In genomic region chr5:176447982-176448608, GRCh38 we compare ENCODE assay signal across 8 cellular contexts. TPM values are rescaled to one million over a fixed set of nuclear protein-coding genes. Genes with fewer than 3 reads are reported as not detected.
A peak's percentile ranks its signal among the peaks of the same experiment; 100 is the strongest.
DNase-seq lines count a peak whose midpoint lies in the region; ATAC-seq, FAIRE-seq and TF ChIP-seq lines count a peak whose summit lies in the region.

A gene with protein sequence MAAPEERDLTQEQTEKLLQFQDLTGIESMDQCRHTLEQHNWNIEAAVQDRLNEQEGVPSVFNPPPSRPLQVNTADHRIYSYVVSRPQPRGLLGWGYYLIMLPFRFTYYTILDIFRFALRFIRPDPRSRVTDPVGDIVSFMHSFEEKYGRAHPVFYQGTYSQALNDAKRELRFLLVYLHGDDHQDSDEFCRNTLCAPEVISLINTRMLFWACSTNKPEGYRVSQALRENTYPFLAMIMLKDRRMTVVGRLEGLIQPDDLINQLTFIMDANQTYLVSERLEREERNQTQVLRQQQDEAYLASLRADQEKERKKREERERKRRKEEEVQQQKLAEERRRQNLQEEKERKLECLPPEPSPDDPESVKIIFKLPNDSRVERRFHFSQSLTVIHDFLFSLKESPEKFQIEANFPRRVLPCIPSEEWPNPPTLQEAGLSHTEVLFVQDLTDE (plus strand): TSS chr5:176448385. CDS start chr5:176448408, 23 bp downstream.

- DNase-seq in DMS 273 treated with DMSO at 0.1 percent for 48 hours (lab: John Stamatoyannopoulos, UW), result peak; percentile 93
- peak; percentile 95 for DNase-seq in HuH-7 (ENCODE audit: low spot score)
- peak; percentile 97 for DNase-seq in activated CD8-positive, alpha-beta memory T cell treated with anti-CD3 and anti-CD28 coated beads, Interleukin-2, amount 50 U/mL, for 4 hours
- peak; percentile 93 to 98 for DNase-seq in stimulated activated CD8-positive, alpha-beta memory T cell treated with anti-CD3 and anti-CD28 coated beads, Interleukin-15, amount 100 ng/mL, for 4 hours (ENCODE audit: low read depth in 2 of 2)

- peak within 1 kb of the TSS; percentile 100 for H3K9ac ChIP-seq in OCI-LY1 (ENCODE audit: low read length)

- H4K20me1 ChIP-seq in OCI-LY1 (ENCODE audit: insufficient read depth, low read length), result no peaks in the 10 kb centered on the region

- WGBS in mesodermal cell (ENCODE audit: insufficient coverage in 2 of 2), 2 experiments, result 0% methylated on average over 21 to 47 of the region's 49 CpGs

- peak; percentile 61 for FAIRE-seq in endometrium (lab: Jason Lieb, UNC)

- H3K27ac ChIP-seq in OCI-LY1 (ENCODE audit: low read depth, low read length, poor library complexity, severe bottlenecking) (peak within 1 kb of the TSS; percentile 67), mesodermal cell (ENCODE audit: low read depth, low read length, severe bottlenecking) (peak within 1 kb of the TSS; percentile 97)

- H3K4me1 ChIP-seq in OCI-LY1 (ENCODE audit: insufficient read depth, low read length, severe bottlenecking), result peaks cover 23% of the 10 kb centered on the region
- H3K4me1 ChIP-seq in mesodermal cell (ENCODE audit: control insufficient read depth, insufficient read depth, low read length, poor library complexity, severe bottlenecking), result no peaks in the 10 kb centered on the region

- H3F3A ChIP-seq in OCI-LY1 (ENCODE audit: insufficient read depth, low read length), result no peaks in the 10 kb centered on the region

- peaks cover 38% of the 10 kb centered on the region for H3K79me2 ChIP-seq in OCI-LY1 (ENCODE audit: insufficient read depth, low read length)

- peak; percentile 99 for TF ChIP-seq CTCF in OCI-LY1 (IDR thresholded peaks at IDR 0.05; ENCODE audit: low read length)

- no peaks in the 10 kb centered on the region for H3K27me3 ChIP-seq in OCI-LY1 (ENCODE audit: insufficient read depth, low read length)

- H3K36me3 ChIP-seq in OCI-LY1 (ENCODE audit: insufficient read depth, low read length) (peaks cover 9% of the 10 kb centered on the region; the same call in 1 of the 2 replicates), mesodermal cell (ENCODE audit: control insufficient read depth, insufficient read depth, low read length) (peaks cover 22% of the 10 kb centered on the region)

- H3K9me3 ChIP-seq in OCI-LY1 (ENCODE audit: low read length) (no peaks in the 10 kb centered on the region), mesodermal cell (ENCODE audit: control insufficient read depth, low read length) (no peaks in the 10 kb centered on the region)

- ATAC-seq in GM21515 (IDR thresholded peaks at IDR 0.05; ENCODE audit: unreplicated experiment), result peak; percentile 94

- no peaks in the 10 kb centered on the region for H3K9me2 ChIP-seq in OCI-LY1 (ENCODE audit: low read depth, low read length)

- peak within 1 kb of the TSS; percentile 43 for H2AFZ ChIP-seq in OCI-LY1 (ENCODE audit: low read length)

- H3K4me3 ChIP-seq in OCI-LY1 (ENCODE audit: low read depth, low read length, poor library complexity, severe bottlenecking) (peak within 1 kb of the TSS; percentile 99), mesodermal cell (ENCODE audit: extremely low read depth, insufficient read depth, low read length, poor library complexity, severe bottlenecking) (peak within 1 kb of the TSS; percentile 99)

- peak within 1 kb of the TSS; percentile 97 for H3K4me2 ChIP-seq in OCI-LY1 (ENCODE audit: low read length)

RNA-seq across cellular contexts. Expression of the gene that starts here (rescaled TPM):
- polyA plus RNA-seq in mesodermal cell (2013, experiment 1 of 2), result 39.4 TPM
- 37.1 TPM for polyA plus RNA-seq in mesodermal cell (2013, experiment 2 of 2)

Comparison
In these comparisons a context has a peak if more than half of its experiments do, and no peak if none do; other contexts are left out.
1. Peak in every context shown above with its lines: DNase-seq, ATAC-seq, H3K4me3 ChIP-seq and H3K27ac ChIP-seq.